14 cellular contexts compared by ENCODE assay signal in the genomic region with DNA sequence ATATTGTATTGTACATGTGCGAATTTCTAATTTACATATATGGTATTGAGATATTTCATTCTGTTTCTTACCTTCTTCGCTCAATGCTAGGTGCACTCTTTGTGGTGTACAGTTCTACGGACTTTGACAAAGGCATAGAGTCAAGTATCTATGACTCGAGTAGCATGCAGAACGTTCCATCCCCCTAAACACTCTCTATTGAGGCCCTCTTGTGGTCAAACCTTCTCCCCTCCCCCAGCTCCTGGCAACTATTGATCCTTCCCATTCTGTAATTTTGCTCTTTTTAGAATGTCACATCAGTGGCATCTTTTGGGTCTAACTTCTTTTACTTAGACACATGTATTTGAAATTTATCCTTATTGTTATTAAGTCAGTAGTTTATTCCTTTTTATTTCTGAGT. TPM values are rescaled to one million over a fixed set of nuclear protein-coding genes. Genes with fewer than 3 reads are reported as not detected.
DNase-seq lines count a peak whose midpoint lies in the region; ATAC-seq and TF ChIP-seq lines count a peak whose summit lies in the region.
"Had no signal": no experiment of that assay in that cellular context is flagged by ENCODE, and none has a peak within 500 bp of the region (broad histone marks: within the 10 kb centered on the region; RNA-seq: fewer than 3 reads in every experiment).

No MANE protein-coding gene starts in this region.

- CTCF ChIA-PET in SK-N-SH (lab: Yijun Ruan, JAX), result interaction anchor here (1.3 to 1.8 kb wide), 2 partner anchors 15 to 244 kb away, joined by 6 to 7 read pairs; no protein-coding TSS in a partner anchor
- CTCF ChIA-PET in activated CD4-positive, alpha-beta memory T cell treated with anti-CD3 and anti-CD28 coated beads for 36 hours (lab: Charles Lee), result interaction anchor here (1.0 kb wide), 1 partner anchor 193 kb away, joined by 3 read pairs; no protein-coding TSS in a partner anchor
- CTCF ChIA-PET in Calu3 (lab: Charles Lee), result interaction anchor here (0.7 to 1.5 kb wide), 2 partner anchors 48 to 222 kb away, joined by 3 read pairs; no protein-coding TSS in a partner anchor

- no peaks in the 10 kb centered on the region for H3K27me3 ChIP-seq in SK-N-SH (ENCODE audit: insufficient read depth)
- H3K27me3 ChIP-seq: gastroesophageal sphincter, uterus had no signal

- H3K4me2 ChIP-seq in SK-N-SH, result no peak overlapping the region

- H3K36me3 ChIP-seq in SK-N-SH (replicated peaks in 1 of 2; ENCODE audit: control insufficient read depth in 1 of 2, insufficient read depth in 2 of 2, low read length in 1 of 2), result no peaks in the 10 kb centered on the region
- H3K36me3 ChIP-seq: gastroesophageal sphincter, uterus had no signal

- H3K9ac ChIP-seq in SK-N-SH, result no peak overlapping the region

- intact Hi-C loops in activated CD4-positive, alpha-beta memory T cell treated with anti-CD3 and anti-CD28 coated beads for 36 hours (cut with micrococcal nuclease), result no loop called here
- intact Hi-C loops in Calu3 (cut with micrococcal nuclease; ENCODE audit: unreplicated experiment), result no loop called here

- no peak overlapping the region for H2AFZ ChIP-seq in SK-N-SH (ENCODE audit: low read depth)

- TF ChIP-seq EP300 in SK-N-SH (IDR thresholded peaks at IDR 0.05; ENCODE audit: borderline replicate concordance in 1 of 2, low read depth in 1 of 2, low read length in 1 of 2), result no peak

- no peaks in the 10 kb centered on the region for H3K4me1 ChIP-seq in SK-N-SH (ENCODE audit: control insufficient read depth in 1 of 2, insufficient read depth in 2 of 2, low read depth in 1 of 2, low read length in 1 of 2)
- H3K4me1 ChIP-seq: gastroesophageal sphincter, uterus had no signal

- H3K9me2 ChIP-seq in SK-N-SH, result no peaks in the 10 kb centered on the region

- H3K36me3 Mint-ChIP-seq in HFFc6 (ENCODE audit: low read depth) (no peaks in the 10 kb centered on the region), Calu3 (ENCODE audit: insufficient read depth, unreplicated experiment) (no peaks in the 10 kb centered on the region)
- H3K36me3 Mint-ChIP-seq in activated CD4-positive, alpha-beta memory T cell treated with anti-CD3 and anti-CD28 coated beads for 36 hours, result peaks cover 11% of the 10 kb centered on the region

- H3K27me3 Mint-ChIP-seq in HFFc6 (ENCODE audit: insufficient read depth) (peaks cover 12% of the 10 kb centered on the region), Calu3 (ENCODE audit: unreplicated experiment) (peaks cover 87% of the 10 kb centered on the region)
- peaks cover 1% of the 10 kb centered on the region for H3K27me3 Mint-ChIP-seq in activated CD4-positive, alpha-beta memory T cell treated with anti-CD3 and anti-CD28 coated beads for 36 hours

- H3F3A ChIP-seq in SK-N-SH (replicated peaks; ENCODE audit: insufficient read depth), result no peaks in the 10 kb centered on the region

- 26% methylated on average over 5 of the region's 5 CpGs for WGBS in SK-N-SH (ENCODE audit: low lambda C conversion rate)

- POLR2A ChIA-PET in SK-N-SH (lab: Yijun Ruan, JAX), result no interaction called here
- POLR2A ChIA-PET in activated CD4-positive, alpha-beta memory T cell treated with anti-CD3 and anti-CD28 coated beads for 36 hours (lab: Charles Lee), result no interaction called here

- no peaks in the 10 kb centered on the region for H3K9me3 ChIP-seq in SK-N-SH
- H3K9me3 ChIP-seq: uterus had no signal

- H3K27ac Mint-ChIP-seq in HFFc6 (no peak overlapping the region), Calu3 (ENCODE audit: unreplicated experiment) (no peak overlapping the region)
- H3K27ac Mint-ChIP-seq in activated CD4-positive, alpha-beta memory T cell treated with anti-CD3 and anti-CD28 coated beads for 36 hours, result no peak overlapping the region

- H4K20me1 ChIP-seq in SK-N-SH (ENCODE audit: insufficient read depth), result no peaks in the 10 kb centered on the region

- peaks cover 6% of the 10 kb centered on the region; the same call in 1 of the 2 replicates for H3K9me3 Mint-ChIP-seq in HFFc6
- H3K9me3 Mint-ChIP-seq in activated CD4-positive, alpha-beta memory T cell treated with anti-CD3 and anti-CD28 coated beads for 36 hours, result peaks cover 22% of the 10 kb centered on the region
- H3K9me3 Mint-ChIP-seq in Calu3 (ENCODE audit: low read depth, unreplicated experiment), result peaks cover 5% of the 10 kb centered on the region

- TF ChIP-seq CTCF in SK-N-SH (IDR thresholded peaks at IDR 0.05) (no peak), HFFc6 (IDR thresholded peaks at IDR 0.05) (peak; percentile 16; the same call in 1 of the 2 replicates), Calu3 (IDR thresholded peaks at IDR 0.05; ENCODE audit: unreplicated experiment) (no peak)

- BruUV-seq in Calu3 (replicated peaks; lab: Mats Ljungman, UMichigan), result no TSS peak

- no peak overlapping the region for H3K4me3 Mint-ChIP-seq in HFFc6
- no peak overlapping the region for H3K4me3 Mint-ChIP-seq in activated CD4-positive, alpha-beta memory T cell treated with anti-CD3 and anti-CD28 coated beads for 36 hours
- no peak overlapping the region for H3K4me3 Mint-ChIP-seq in Calu3 (ENCODE audit: low read depth, unreplicated experiment)

- ATAC-seq in SK-N-SH treated with all-trans-retinoic acid at 6 μM for 48 hours, result no peak
- ATAC-seq in HG02938 (IDR thresholded peaks at IDR 0.05; ENCODE audit: unreplicated experiment), result no peak
- ATAC-seq: gastroesophageal sphincter had no signal

- DNase-seq in SK-N-SH (no peak), HFFc6 (no peak), mesenteric fat pad (ENCODE audit: low spot score) (peak; percentile 3), Calu3 (no peak), NCI-H1092 treated with DMSO at 0.1 percent for 48 hours (lab: John Stamatoyannopoulos, UW) (no peak)
- DNase-seq in activated CD4-positive, alpha-beta memory T cell treated with anti-CD3 and anti-CD28 coated beads for 36 hours, result peak; percentile 8
- DNase-seq: activated CD8-positive, alpha-beta memory T cell treated with anti-CD3 and anti-CD28 coated beads, Interleukin-2, amount 50 U/mL, for 4 hours; DMS79; NCI-H1092; NCI-H446; uterus had no signal

- H3K4me3 ChIP-seq in SK-N-SH (ENCODE audit: low read depth in 2 of 2, low read length in 1 of 2), result no peak overlapping the region
- H3K4me3 ChIP-seq: gastroesophageal sphincter, uterus had no signal

- no peaks in the 10 kb centered on the region for H3K4me1 Mint-ChIP-seq in HFFc6 (ENCODE audit: low read depth)
- H3K4me1 Mint-ChIP-seq in activated CD4-positive, alpha-beta memory T cell treated with anti-CD3 and anti-CD28 coated beads for 36 hours (ENCODE audit: low read depth), result peaks cover 44% of the 10 kb centered on the region
- no peaks in the 10 kb centered on the region for H3K4me1 Mint-ChIP-seq in Calu3 (ENCODE audit: low read depth, unreplicated experiment)

- no peaks in the 10 kb centered on the region for H3K79me2 ChIP-seq in SK-N-SH (ENCODE audit: insufficient read depth)

- TF ChIP-seq RAD21 in SK-N-SH (IDR thresholded peaks at IDR 0.05; ENCODE audit: low read length), result peak; percentile 38

- H3K27ac ChIP-seq in SK-N-SH (ENCODE audit: low read depth in 2 of 2, low read length in 1 of 2), result no peak overlapping the region
- H3K27ac ChIP-seq: gastroesophageal sphincter, uterus had no signal

TF ChIP-seq in SK-N-SH, 30 proteins besides CTCF, POLR2A, EP300 and RAD21:
- peak; percentile 13; the same call in 1 of the 2 replicates for TF ChIP-seq SMC3 (IDR thresholded peaks at IDR 0.05; ENCODE audit: low read depth, low read length)
- TF ChIP-seq NFIC (IDR thresholded peaks at IDR 0.05; ENCODE audit: borderline replicate concordance), result no peak

TF ChIP-seq in SK-N-SH treated with all-trans-retinoic acid at 6 μM for 48 hours, 23 proteins besides CTCF, POLR2A, EP300 and RAD21 (continues in another document):
- TF ChIP-seq SNAI2 (CRISPR knock-in tag; IDR thresholded peaks at IDR 0.05) (no peak), ZFP3 (CRISPR knock-in tag; IDR thresholded peaks at IDR 0.05) (no peak), ZC3H10 (CRISPR knock-in tag; IDR thresholded peaks at IDR 0.05) (no peak), CSDC2 (CRISPR knock-in tag; IDR thresholded peaks at IDR 0.05) (no peak), ISL1 (CRISPR knock-in tag; IDR thresholded peaks at IDR 0.05) (no peak), PPARA (CRISPR knock-in tag; IDR thresholded peaks at IDR 0.05; ENCODE audit: borderline replicate concordance) (no peak), ZNF70 (CRISPR knock-in tag; IDR thresholded peaks at IDR 0.05) (no peak), OSR1 (CRISPR knock-in tag; IDR thresholded peaks at IDR 0.05) (no peak), ZNF8 (CRISPR knock-in tag; IDR thresholded peaks at IDR 0.05) (no peak)
- TF ChIP-seq, protein P1, sequence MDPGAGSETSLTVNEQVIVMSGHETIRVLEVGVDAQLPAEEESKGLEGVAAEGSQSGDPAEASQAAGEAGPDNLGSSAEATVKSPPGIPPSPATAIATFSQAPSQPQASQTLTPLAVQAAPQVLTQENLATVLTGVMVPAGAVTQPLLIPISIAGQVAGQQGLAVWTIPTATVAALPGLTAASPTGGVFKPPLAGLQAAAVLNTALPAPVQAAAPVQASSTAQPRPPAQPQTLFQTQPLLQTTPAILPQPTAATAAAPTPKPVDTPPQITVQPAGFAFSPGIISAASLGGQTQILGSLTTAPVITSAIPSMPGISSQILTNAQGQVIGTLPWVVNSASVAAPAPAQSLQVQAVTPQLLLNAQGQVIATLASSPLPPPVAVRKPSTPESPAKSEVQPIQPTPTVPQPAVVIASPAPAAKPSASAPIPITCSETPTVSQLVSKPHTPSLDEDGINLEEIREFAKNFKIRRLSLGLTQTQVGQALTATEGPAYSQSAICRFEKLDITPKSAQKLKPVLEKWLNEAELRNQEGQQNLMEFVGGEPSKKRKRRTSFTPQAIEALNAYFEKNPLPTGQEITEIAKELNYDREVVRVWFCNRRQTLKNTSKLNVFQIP (CRISPR knock-in tag; IDR thresholded peaks at IDR 0.05; ENCODE audit: borderline replicate concordance, low read depth), result no peak

RNA-seq across cellular contexts. Expression of gene GDF10, which starts 30.7 kb away (rescaled TPM):
- 0.02 TPM in 1 of 2 replicates, not detected in the other for polyA plus RNA-seq in SK-N-SH (2012; rRNA removed)
- polyA plus RNA-seq in SK-N-SH (2012; cell fraction: cytosol; rRNA removed), result 0.04 TPM in 1 of 2 replicates, not detected in the other
- not detected in 2 replicates for polyA plus RNA-seq in SK-N-SH (2012; cell fraction: nucleus; rRNA removed)
- not detected for total RNA-seq in HFFc6 (2021; fragmentation: NEBNext Ultra II Directional; extraction: Animal tissue kit (Norgen Biotek cat#: 25700))
- under 1 TPM; 0.50 to 0.56 TPM for total RNA-seq in activated CD4-positive, alpha-beta memory T cell treated with anti-CD3 and anti-CD28 coated beads for 36 hours
- total RNA-seq in mesenteric fat pad (0.26 TPM), Calu3 (2022) (not detected in 2 replicates)

RNA-seq across cellular contexts. Expression of gene GDF2, which starts 53.0 kb away (rescaled TPM):
- not detected in 2 replicates for polyA plus RNA-seq in SK-N-SH (2012; rRNA removed)
- not detected in 2 replicates for polyA plus RNA-seq in SK-N-SH (2012; cell fraction: cytosol; rRNA removed)
- polyA plus RNA-seq in SK-N-SH (2012; cell fraction: nucleus; rRNA removed), result not detected in 2 replicates
- not detected for total RNA-seq in HFFc6 (2021; fragmentation: NEBNext Ultra II Directional; extraction: Animal tissue kit (Norgen Biotek cat#: 25700))
- total RNA-seq in activated CD4-positive, alpha-beta memory T cell treated with anti-CD3 and anti-CD28 coated beads for 36 hours, result not detected
- total RNA-seq in mesenteric fat pad (not detected), Calu3 (2022) (not detected in 2 replicates)
- total RNA-seq: gastroesophageal sphincter, uterus had no signal

Comparison
In these comparisons a context has a peak if more than half of its experiments do, and no peak if none do; other contexts are left out.
1. DNase-seq: peak in activated CD4-positive, alpha-beta memory T cell treated with anti-CD3 and anti-CD28 coated beads for 36 hours (single experiment) and mesenteric fat pad (single experiment); none in SK-N-SH (single experiment), HFFc6 (single experiment), Calu3 (single experiment) and NCI-H1092 treated with DMSO at 0.1 percent for 48 hours (single experiment).